In the genomic region with DNA sequence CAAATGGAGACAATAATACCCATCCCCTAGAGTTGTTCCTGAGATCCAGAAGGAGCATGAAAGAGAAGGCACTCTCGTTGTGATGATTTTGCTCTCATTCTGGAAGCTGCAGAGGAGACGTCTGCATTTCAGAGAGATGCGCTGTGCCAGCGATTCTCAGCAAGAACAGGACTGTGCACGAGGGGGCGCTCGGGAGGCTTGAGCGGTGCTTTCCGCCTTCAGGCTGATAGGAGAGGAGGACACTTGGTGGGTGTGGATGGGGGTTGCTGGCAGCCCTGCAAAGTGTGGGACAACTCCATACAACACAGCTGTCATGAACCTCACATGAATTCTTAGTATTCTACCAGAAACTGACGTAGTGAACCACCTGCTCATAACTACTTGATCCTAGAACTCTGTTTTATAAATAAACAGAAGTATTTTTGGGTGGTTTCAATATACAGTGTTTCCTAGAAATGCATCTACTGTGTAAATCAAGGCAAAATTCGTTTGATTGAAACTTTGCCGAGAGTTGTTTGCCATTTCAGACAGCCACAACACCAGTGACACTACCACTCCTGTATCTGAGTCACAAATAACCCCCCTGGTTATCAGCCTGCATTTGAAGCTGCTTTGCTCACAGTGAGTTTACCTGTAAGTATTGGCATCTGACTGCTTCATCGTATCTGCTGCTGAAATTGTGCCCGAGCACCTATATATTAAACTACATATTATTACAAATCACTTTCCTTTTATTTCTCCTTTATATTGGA, we compare ENCODE assay signal across 8 cellular contexts. TPM values are rescaled to one million over a fixed set of nuclear protein-coding genes. Genes with fewer than 3 reads are reported as not detected.
DNase-seq lines count a peak whose midpoint lies in the region; ATAC-seq and TF ChIP-seq lines count a peak whose summit lies in the region.

No MANE protein-coding gene starts in this region.

- H3K27me3 ChIP-seq in HCT116 (ENCODE audit: insufficient read depth, low read length) (no peaks in the 10 kb centered on the region), gastrocnemius medialis (no peaks in the 10 kb centered on the region)

- TF ChIP-seq CTCF in HCT116 (IDR thresholded peaks at IDR 0.05 in 2 of 3, conservative IDR thresholded peaks at IDR 0.05 in 1 of 3; ENCODE audit: borderline replicate concordance in 1 of 3, insufficient read depth in 1 of 3, low read depth in 2 of 3, low read length in 2 of 3) (peak; percentile 86 to 92 (median 91)), gastrocnemius medialis (IDR thresholded peaks at IDR 0.05 in 4 of 5, conservative IDR thresholded peaks at IDR 0.05 in 1 of 5) (peak; percentile 55 to 84 (median 69))

- DNase-seq in ELR (ENCODE audit: low read depth), result peak; percentile 71
- peak; percentile 51 for DNase-seq in HCT116 (ENCODE audit: low read depth, low spot score)
- DNase-seq in NCI-H1417 treated with DMSO at 0.1 percent for 48 hours (lab: John Stamatoyannopoulos, UW), result peak; percentile 32
- peak; percentile 12 for DNase-seq in T-helper 22 cell (ENCODE audit: low read depth)
- DNase-seq in amygdala (lab: John Stamatoyannopoulos, UW), result peak in 52 of 56 donors; percentile 3 to 84 (median 46)
- peak; percentile 35 for DNase-seq in hepatic stellate cell (ENCODE audit: low spot score)
- DNase-seq in gastrocnemius medialis, result peak; percentile 31 to 63

- no peak for TF ChIP-seq POLR2A in HCT116 (IDR thresholded peaks at IDR 0.05; ENCODE audit: borderline replicate concordance, extremely low read depth, insufficient read depth, insufficient read length)
- TF ChIP-seq POLR2A in gastrocnemius medialis (IDR thresholded peaks at IDR 0.05), result no peak

- TF ChIP-seq RAD21 in HCT116 (IDR thresholded peaks at IDR 0.05; ENCODE audit: low read depth), result peak; percentile 72

- peak overlapping the region; percentile 35 for H3K4me2 ChIP-seq in HCT116 (ENCODE audit: low read length)

- RAD21 ChIA-PET in HCT116 (lab: Charles Lee; ENCODE audit: low non-redundant PET in 1 of 2, low total read pairs in 2 of 2, uncharacterized antibody in 2 of 2, unreplicated experiment in 2 of 2), result no interaction called here

- no TSS peak for BruUV-seq in HCT116 (replicated peaks; lab: Mats Ljungman, UMichigan)

- CTCF ChIA-PET in HCT116 (lab: Charles Lee), result interaction anchor here (1.2 to 1.9 kb wide), 5 partner anchors 10 to 103 kb away, joined by 3 to 7 read pairs (median 6); no protein-coding TSS in a partner anchor

- no peaks in the 10 kb centered on the region for H3K9me2 ChIP-seq in HCT116 (ENCODE audit: insufficient read depth)

- intact Hi-C loops in HCT116 (cut with micrococcal nuclease), result loop anchor here (1.0 to 5.0 kb wide), 2 partner anchors 181 to 266 kb away; no protein-coding TSS in a partner anchor
- intact Hi-C loops in gastrocnemius medialis (cut with DNase I; ENCODE audit: low total_unique reads), result loop anchor here (2.0 to 5.0 kb wide), 3 partner anchors 41 to 181 kb away; a partner anchor contains a TSS

- POLR2A ChIA-PET in HCT116 (lab: Charles Lee), result no interaction called here

- no peaks in the 10 kb centered on the region for H3K36me3 ChIP-seq in HCT116 (ENCODE audit: control insufficient read depth in 1 of 2, insufficient read depth in 2 of 2, low read length in 2 of 2)
- no peaks in the 10 kb centered on the region for H3K36me3 ChIP-seq in gastrocnemius medialis

- H3K4me1 ChIP-seq in HCT116 (ENCODE audit: control insufficient read depth in 1 of 2, insufficient read depth in 2 of 2, low read length in 2 of 2) (peaks cover 0 to 7% of the 10 kb centered on the region in 2 experiments; a peak in 1 of 4 replicates), gastrocnemius medialis (peaks cover 0 to 2% of the 10 kb centered on the region in 2 donors)

- H4K20me1 ChIP-seq in HCT116 (ENCODE audit: insufficient read depth), result no peaks in the 10 kb centered on the region

- no peak overlapping the region for H3K27ac ChIP-seq in HCT116 (ENCODE audit: low read depth, low read length)
- no peak overlapping the region for H3K27ac ChIP-seq in gastrocnemius medialis

- H3K4me3 ChIP-seq in HCT116 (replicated peaks in 1 of 2; ENCODE audit: low read depth in 1 of 2, low read length in 2 of 2), result no peak overlapping the region
- no peak overlapping the region for H3K4me3 ChIP-seq in gastrocnemius medialis

- H3K79me2 ChIP-seq in HCT116 (ENCODE audit: insufficient read depth, low read length), result no peaks in the 10 kb centered on the region

- ATAC-seq in HCT116, result peak; percentile 99
- peak; percentile 58 to 75 for ATAC-seq in gastrocnemius medialis
- no peak for ATAC-seq in HG03439 (IDR thresholded peaks at IDR 0.05; ENCODE audit: unreplicated experiment)

- in situ Hi-C loops in gastrocnemius medialis (cut with MboI; ENCODE audit: low sequenced_read_pairs in 4 of 4), result loop anchor here in 3 of 4 donors (5.0 to 10.0 kb wide), 3 partner anchors 93 to 181 kb away; no protein-coding TSS in a partner anchor

- H3K9me3 ChIP-seq in HCT116 (ENCODE audit: control insufficient read depth in 1 of 2, insufficient read depth in 1 of 2, low read depth in 1 of 2, low read length in 2 of 2) (no peaks in the 10 kb centered on the region), gastrocnemius medialis (no peaks in the 10 kb centered on the region)

- peak overlapping the region; percentile 29 for H2AFZ ChIP-seq in HCT116 (ENCODE audit: low read depth, low read length, poor library complexity, severe bottlenecking)

- no peak overlapping the region for H3K9ac ChIP-seq in HCT116 (ENCODE audit: low read length)

TF ChIP-seq in HCT116, 20 proteins besides CTCF, POLR2A, EP300 and RAD21:
- TF ChIP-seq, protein P1, sequence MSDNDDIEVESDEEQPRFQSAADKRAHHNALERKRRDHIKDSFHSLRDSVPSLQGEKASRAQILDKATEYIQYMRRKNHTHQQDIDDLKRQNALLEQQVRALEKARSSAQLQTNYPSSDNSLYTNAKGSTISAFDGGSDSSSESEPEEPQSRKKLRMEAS (IDR thresholded peaks at IDR 0.05), result 0 out of 2 replicates have a peak, but pooled peaks have one; percentile 13
- no peak for TF ChIP-seq POLR2AphosphoS5 (IDR thresholded peaks at IDR 0.05; ENCODE audit: low read depth, low read length)
TF ChIP-seq in HCT116: peak in this region for 1.

RNA-seq across cellular contexts. Expression of a gene that starts 39.5 kb away (rescaled TPM):
- 0.57 TPM for total RNA-seq in HCT116 (2021; ENCODE audit: unreplicated experiment)
- 0.12 and 0.21 TPM in 2 replicates for polyA plus RNA-seq in HCT116 (2012)
- under 1 TPM in 2 of 4 donors, not detected in 2; 0.35 to 0.81 TPM for total RNA-seq in gastrocnemius medialis

Comparison
In these comparisons a context has a peak if more than half of its experiments do, and no peak if none do; other contexts are left out.
1. DNase-seq: peak in every context shown above with its lines; median percentile 71 in ELR; 51 in HCT116; 47 in gastrocnemius medialis; 46 in amygdala; 35 in hepatic stellate cell; 32 in NCI-H1417 treated with DMSO at 0.1 percent for 48 hours; 12 in T-helper 22 cell.